25 cellular contexts compared by ENCODE assay signal in the genomic region with DNA sequence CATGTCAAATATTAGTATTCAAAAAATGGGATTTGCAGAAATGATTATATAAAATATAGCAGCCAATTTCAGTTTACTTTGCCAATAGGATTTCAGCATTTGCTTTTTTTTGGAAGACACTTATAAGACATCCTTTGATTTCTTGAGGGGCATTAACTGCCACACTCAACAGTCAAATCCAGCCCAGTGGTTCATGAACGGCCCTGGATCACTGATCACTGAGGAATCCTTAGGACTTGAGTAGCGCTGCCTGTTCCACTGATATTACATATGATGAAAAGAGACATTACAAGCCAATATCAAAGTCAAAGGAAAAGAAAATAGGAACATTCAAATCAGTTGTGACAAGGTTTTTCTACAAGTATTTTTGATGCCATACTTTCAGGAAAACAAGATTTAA.
"Had no signal": no experiment of that assay in that cellular context is flagged by ENCODE, and none has a peak within 500 bp of the region (broad histone marks: within the 10 kb centered on the region; RNA-seq: fewer than 3 reads in every experiment).

No MANE protein-coding gene starts in this region.

- H3K4me1 Mint-ChIP-seq: activated naive CD4-positive, alpha-beta T cell treated with anti-CD3 and anti-CD28 coated beads, Interleukin-2, amount 10 ng/mL, durations not matched to agents 7 days and 5 days; WTC11 had no signal

- H3K27me3 Mint-ChIP-seq: activated CD4-positive, alpha-beta T cell treated with anti-CD3 and anti-CD28 coated beads, Interleukin-2, amount 10 ng/mL, durations not matched to agents 24 days and 14 days; activated naive CD4-positive, alpha-beta T cell treated with anti-CD3 and anti-CD28 coated beads, Interleukin-2, amount 10 ng/mL, durations not matched to agents 7 days and 5 days; activated naive CD8-positive, alpha-beta T cell treated with anti-CD3 and anti-CD28 coated beads for 36 hours had no signal

- H3K9me3 Mint-ChIP-seq: activated CD4-positive, alpha-beta T cell treated with anti-CD3 and anti-CD28 coated beads, Interleukin-2, amount 10 ng/mL, durations not matched to agents 24 days and 14 days; activated naive CD4-positive, alpha-beta T cell treated with anti-CD3 and anti-CD28 coated beads, Interleukin-2, amount 10 ng/mL, durations not matched to agents 7 days and 5 days; activated naive CD8-positive, alpha-beta T cell treated with anti-CD3 and anti-CD28 coated beads for 36 hours; activated T-helper 2 cell treated with anti-CD3 and anti-CD28 coated beads, Interferon-gamma antibody, Interleukin-2, Interleukin-4, amounts not matched to agents 10 μg/mL and 5 μg/mL and 100 μg/mL, durations not matched to agents 14 hours and 24 hours and 36 hours; T-helper 1 cell treated with Interleukin-12 subunit alpha and Interleukin-12 subunit beta and Interleukin-4 antibody, amounts not matched to agents 30 μg/mL and 1 μg/mL, for 36 hours; WTC11 had no signal

- H3K27ac Mint-ChIP-seq: activated CD4-positive, alpha-beta T cell treated with anti-CD3 and anti-CD28 coated beads, Interleukin-2, amount 10 ng/mL, durations not matched to agents 24 days and 14 days; activated naive CD4-positive, alpha-beta T cell treated with anti-CD3 and anti-CD28 coated beads, Interleukin-2, amount 10 ng/mL, durations not matched to agents 7 days and 5 days; activated naive CD8-positive, alpha-beta T cell treated with anti-CD3 and anti-CD28 coated beads for 36 hours; activated T-helper 2 cell treated with anti-CD3 and anti-CD28 coated beads, Interferon-gamma antibody, Interleukin-2, Interleukin-4, amounts not matched to agents 10 μg/mL and 5 μg/mL and 100 μg/mL, durations not matched to agents 14 hours and 24 hours and 36 hours; T-helper 1 cell treated with Interleukin-12 subunit alpha and Interleukin-12 subunit beta and Interleukin-4 antibody, amounts not matched to agents 30 μg/mL and 1 μg/mL, for 36 hours; WTC11 had no signal

- H3K27me3 ChIP-seq: brain microvascular endothelial cell, SJSA1 had no signal

- ATAC-seq: WTC11 had no signal

- DNase-seq: activated CD4-positive, alpha-beta T cell treated with anti-CD3 and anti-CD28 coated beads, Interleukin-2, amount 10 ng/mL, durations not matched to agents 24 days and 14 days; activated CD4-positive, alpha-beta T cell treated with anti-CD3 and anti-CD28 coated beads, Interleukin-2, amount 50 U/mL, for 48 hours; activated CD4-positive, CD25-positive, alpha-beta regulatory T cell treated with anti-CD3 and anti-CD28 coated beads, Interleukin-2, amount 50 U/mL, for 72 hours; activated gamma-delta T cell treated with Interleukin-2 at 50 U/mL for 16 hours; activated naive CD4-positive, alpha-beta T cell treated with anti-CD3 and anti-CD28 coated beads, Interleukin-2, amount 10 ng/mL, durations not matched to agents 7 days and 5 days; activated naive CD8-positive, alpha-beta T cell treated with anti-CD3 and anti-CD28 coated beads for 36 hours; activated T-cell treated with anti-CD3 and anti-CD28 coated beads for 4 hours; activated T-cell treated with anti-CD3 and anti-CD28 coated beads, Interleukin-2, amount 50 U/mL, for 48 hours; brain microvascular endothelial cell; cerebellar nuclear complex; KBM-7; NCI-H1092; NCI-H1417; NCI-H1930; NCI-H2171; NCI-H2227 treated with DMSO at 0.1 percent for 48 hours; NCI-H526; NCI-H774; NK-92 treated with Interleukin-12 subunit alpha and Interleukin-12 subunit beta, amount 100 ng/mL, for 24 hours; OCI-M1; SHP77 had no signal

- H3K9me3 ChIP-seq: SJSA1 had no signal

- H3K4me3 ChIP-seq: SJSA1 had no signal

- H3K4me3 Mint-ChIP-seq: activated CD4-positive, alpha-beta T cell treated with anti-CD3 and anti-CD28 coated beads, Interleukin-2, amount 10 ng/mL, durations not matched to agents 24 days and 14 days; activated naive CD4-positive, alpha-beta T cell treated with anti-CD3 and anti-CD28 coated beads, Interleukin-2, amount 10 ng/mL, durations not matched to agents 7 days and 5 days; activated naive CD8-positive, alpha-beta T cell treated with anti-CD3 and anti-CD28 coated beads for 36 hours; T-helper 1 cell treated with Interleukin-12 subunit alpha and Interleukin-12 subunit beta and Interleukin-4 antibody, amounts not matched to agents 30 μg/mL and 1 μg/mL, for 36 hours; WTC11 had no signal

- H3K27ac ChIP-seq: brain microvascular endothelial cell, SJSA1 had no signal
